ENCODE assay signal across 8 cellular contexts in genomic region chr19:38557205-38557799, GRCh38.
DNase-seq lines count a peak whose midpoint lies in the region; ATAC-seq and TF ChIP-seq lines count a peak whose summit lies in the region.

No MANE protein-coding gene starts in this region.

- H3K9me3 ChIP-seq in left ventricle myocardium inferior (replicated peaks): no peaks in the 10 kb centered on the region

- DNase-seq in NOMO-1 treated with DMSO at 0.1 percent for 48 hours (lab: John Stamatoyannopoulos, UW; ENCODE audit: unreplicated experiment): peak; percentile 94
- peak; percentile 55 to 62 for DNase-seq in erythroblast (lab: John Stamatoyannopoulos, UW)
- no peak for DNase-seq in osteocyte (ENCODE audit: extremely low spot score, unreplicated experiment)
- no peak for DNase-seq in mesenteric fat pad (ENCODE audit: low spot score)
- no peak for DNase-seq in left ventricle myocardium inferior

- no peaks in the 10 kb centered on the region for H3K9me3 Mint-ChIP-seq in osteocyte (ENCODE audit: unreplicated experiment)

- no peaks in the 10 kb centered on the region for H3K4me1 Mint-ChIP-seq in osteocyte (ENCODE audit: unreplicated experiment)

- H3K4me3 Mint-ChIP-seq in osteocyte (ENCODE audit: unreplicated experiment): no peak overlapping the region

- ATAC-seq in GM21423 (IDR thresholded peaks at IDR 0.05; ENCODE audit: unreplicated experiment): peak; percentile 40
- no peak for ATAC-seq in GM18873 (IDR thresholded peaks at IDR 0.05; ENCODE audit: low FRiP score, unreplicated experiment)

- no peak overlapping the region for H3K4me3 ChIP-seq in left ventricle myocardium inferior

- peaks cover 16% of the 10 kb centered on the region for H3K27me3 Mint-ChIP-seq in osteocyte (ENCODE audit: unreplicated experiment)

- H3K27ac Mint-ChIP-seq in osteocyte (ENCODE audit: unreplicated experiment): no peak overlapping the region

- H3K27me3 ChIP-seq in left ventricle myocardium inferior (ENCODE audit: low read depth): peaks cover 70% of the 10 kb centered on the region

- TF ChIP-seq CTCF in GM12874 (IDR thresholded peaks at IDR 0.05; ENCODE audit: insufficient read depth, low read depth, low read length) (peak; percentile 34), osteocyte (IDR thresholded peaks at IDR 0.05) (no peak), left ventricle myocardium inferior (IDR thresholded peaks at IDR 0.05; ENCODE audit: borderline replicate concordance) (no peak)

- no peak overlapping the region for H3K27ac ChIP-seq in left ventricle myocardium inferior (replicated peaks)

- intact Hi-C loops in left ventricle myocardium inferior (cut with micrococcal nuclease): no loop called here

- no peaks in the 10 kb centered on the region for H3K36me3 ChIP-seq in left ventricle myocardium inferior

- TF ChIP-seq POLR2A in erythroblast (IDR thresholded peaks at IDR 0.05; ENCODE audit: low read length): no peak

- H3K36me3 Mint-ChIP-seq in osteocyte (ENCODE audit: unreplicated experiment): no peaks in the 10 kb centered on the region

- no peaks in the 10 kb centered on the region for H3K4me1 ChIP-seq in left ventricle myocardium inferior

Comparison
In these comparisons a context has a peak if more than half of its experiments do, and no peak if none do; other contexts are left out.
1. DNase-seq: peak in NOMO-1 treated with DMSO at 0.1 percent for 48 hours (single experiment) and erythroblast (2 of 2); none in osteocyte (single experiment), mesenteric fat pad (single experiment) and left ventricle myocardium inferior (single experiment).